Comparison of ENCODE assay signal across 20 cellular contexts in the genomic region with DNA sequence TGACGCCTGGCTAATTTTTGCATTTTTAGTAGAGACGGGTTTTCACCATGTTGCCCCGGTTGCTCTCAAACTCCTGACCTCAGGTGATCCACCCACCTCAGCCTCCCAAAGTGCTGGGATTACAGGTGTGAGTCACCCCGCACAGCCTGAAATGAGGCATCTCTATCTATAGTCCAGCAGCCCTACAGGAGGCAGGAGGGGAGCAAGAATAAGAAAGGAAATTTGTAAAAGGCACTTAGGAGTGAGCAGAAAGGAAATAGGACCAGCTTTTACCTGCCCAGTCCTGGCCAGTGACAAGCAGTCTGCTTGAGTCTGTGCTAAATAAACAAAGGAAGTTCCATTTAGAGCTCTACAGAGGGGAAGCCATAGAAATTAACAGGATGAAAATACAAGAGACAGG. TPM values are rescaled to one million over a fixed set of nuclear protein-coding genes. Genes with fewer than 3 reads are reported as not detected.
DNase-seq lines count a peak whose midpoint lies in the region; ATAC-seq and TF ChIP-seq lines count a peak whose summit lies in the region.
"Had no signal": no experiment of that assay in that cellular context is flagged by ENCODE, and none has a peak within 500 bp of the region (broad histone marks: within the 10 kb centered on the region; RNA-seq: fewer than 3 reads in every experiment).

No MANE protein-coding gene starts in this region.

- TF ChIP-seq RAD21 in HCT116 (IDR thresholded peaks at IDR 0.05; ENCODE audit: low read depth), result peak; percentile 11; the same call in 1 of the 2 replicates

- H3K79me2 ChIP-seq in HCT116 (ENCODE audit: insufficient read depth, low read length), result no peaks in the 10 kb centered on the region

- peak; percentile 19 for DNase-seq in DMS79 (lab: John Stamatoyannopoulos, UW)
- no peak for DNase-seq in HCT116 (ENCODE audit: low read depth, low spot score)
- DNase-seq in RWPE2 (ENCODE audit: low spot score), result no peak
- DNase-seq in lower lobe of right lung, result no peak
- no peak for DNase-seq in KG1 (lab: John Stamatoyannopoulos, UW)
- DNase-seq: activated CD4-positive, alpha-beta T cell treated with anti-CD3 and anti-CD28 coated beads, Interleukin-2, amount 50 U/mL, for 48 hours; activated T-cell treated with anti-CD3 and anti-CD28 coated beads for 4 hours; anterior cingulate cortex; cerebellar nuclear complex; effector CD8-positive, alpha-beta T cell; heart left ventricle; MG63; NCI-H1930; RPMI8226; stimulated activated CD4-positive, alpha-beta T cell treated with anti-CD3 and anti-CD28 coated beads, Interleukin-4, amount 100 ng/mL, for 4 hours; substantia nigra had no signal

- no peaks in the 10 kb centered on the region for H3K9me2 ChIP-seq in HCT116 (ENCODE audit: insufficient read depth)

- peaks cover 6 to 11% of the 10 kb centered on the region in 2 experiments; a peak in 3 of 4 replicates for H3K4me1 ChIP-seq in HCT116 (ENCODE audit: control insufficient read depth in 1 of 2, insufficient read depth in 2 of 2, low read length in 2 of 2)
- H3K4me1 ChIP-seq in RWPE2 (ENCODE audit: insufficient read depth, poor library complexity, severe bottlenecking), result no peaks in the 10 kb centered on the region
- H3K4me1 ChIP-seq in lower lobe of right lung, result no peaks in the 10 kb centered on the region
- H3K4me1 ChIP-seq: heart left ventricle had no signal

- no peaks in the 10 kb centered on the region for H3K9me3 ChIP-seq in HCT116 (ENCODE audit: control insufficient read depth in 1 of 2, insufficient read depth in 1 of 2, low read depth in 1 of 2, low read length in 2 of 2)
- H3K9me3 ChIP-seq in RWPE2 (ENCODE audit: severe bottlenecking), result no peaks in the 10 kb centered on the region
- no peaks in the 10 kb centered on the region for H3K9me3 ChIP-seq in lower lobe of right lung
- H3K9me3 ChIP-seq: heart left ventricle, MG63 had no signal

- CTCF ChIA-PET in HCT116 (lab: Charles Lee), result no interaction called here

- no peaks in the 10 kb centered on the region for H3K36me3 ChIP-seq in HCT116 (ENCODE audit: control insufficient read depth in 1 of 2, insufficient read depth in 2 of 2, low read length in 2 of 2)
- H3K36me3 ChIP-seq in RWPE2 (ENCODE audit: low read depth), result peaks cover 29% of the 10 kb centered on the region
- H3K36me3 ChIP-seq in lower lobe of right lung, result peaks cover 28% of the 10 kb centered on the region
- H3K36me3 ChIP-seq: MG63 had no signal

- POLR2A ChIA-PET in HCT116 (lab: Charles Lee), result interaction anchor here (1.9 kb wide), 1 partner anchor 15 kb away, joined by 6 read pairs; a partner anchor contains a TSS

- TF ChIP-seq POLR2A in HCT116 (IDR thresholded peaks at IDR 0.05; ENCODE audit: borderline replicate concordance, extremely low read depth, insufficient read depth, insufficient read length), result no peak

- no peak overlapping the region for H3K9ac ChIP-seq in HCT116 (ENCODE audit: low read length)

- H3K4me3 ChIP-seq in HCT116 (replicated peaks in 1 of 2; ENCODE audit: low read depth in 1 of 2, low read length in 2 of 2) (no peak overlapping the region), RWPE2 (ENCODE audit: severe bottlenecking) (no peak overlapping the region), lower lobe of right lung (no peak overlapping the region)
- H3K4me3 ChIP-seq: heart left ventricle, MG63, smooth muscle cell had no signal

- no peak overlapping the region for H3K4me2 ChIP-seq in HCT116 (ENCODE audit: low read length)
- H3K4me2 ChIP-seq: smooth muscle cell had no signal

- no peak overlapping the region for H2AFZ ChIP-seq in HCT116 (ENCODE audit: low read depth, low read length, poor library complexity, severe bottlenecking)

- H3K27ac ChIP-seq in HCT116 (ENCODE audit: low read depth, low read length) (no peak overlapping the region), RWPE2 (ENCODE audit: poor library complexity, severe bottlenecking) (no peak overlapping the region), lower lobe of right lung (peak overlapping the region; percentile 24)
- H3K27ac ChIP-seq: heart left ventricle, VCaP had no signal

- ATAC-seq in HCT116, result peak; percentile 57; the same call in 1 of the 2 replicates
- ATAC-seq in RWPE2 (ENCODE audit: low read depth), result peak; percentile 78
- peak; percentile 77 to 90 for ATAC-seq in lower lobe of right lung
- ATAC-seq in HG03175 (IDR thresholded peaks at IDR 0.05; ENCODE audit: unreplicated experiment), result no peak
- ATAC-seq in GM18873 (IDR thresholded peaks at IDR 0.05; ENCODE audit: low FRiP score, unreplicated experiment), result no peak
- ATAC-seq: heart left ventricle had no signal

- no peak for TF ChIP-seq CTCF in HCT116 (IDR thresholded peaks at IDR 0.05 in 2 of 3, conservative IDR thresholded peaks at IDR 0.05 in 1 of 3; ENCODE audit: borderline replicate concordance in 1 of 3, insufficient read depth in 1 of 3, low read depth in 2 of 3, low read length in 2 of 3)
- no peak for TF ChIP-seq CTCF in RWPE2 (IDR thresholded peaks at IDR 0.05; ENCODE audit: poor library complexity, severe bottlenecking)
- TF ChIP-seq CTCF in lower lobe of right lung (IDR thresholded peaks at IDR 0.05), result no peak

- intact Hi-C loops in HCT116 (cut with micrococcal nuclease) (no loop called here), lower lobe of right lung (cut with DNase I) (no loop called here)

- RAD21 ChIA-PET in HCT116 (lab: Charles Lee; ENCODE audit: low non-redundant PET in 1 of 2, low total read pairs in 2 of 2, uncharacterized antibody in 2 of 2, unreplicated experiment in 2 of 2), result no interaction called here

- no TSS peak for BruUV-seq in HCT116 (replicated peaks; lab: Mats Ljungman, UMichigan)

- H4K20me1 ChIP-seq in HCT116 (ENCODE audit: insufficient read depth), result no peaks in the 10 kb centered on the region

- H3K27me3 ChIP-seq in HCT116 (ENCODE audit: insufficient read depth, low read length) (no peaks in the 10 kb centered on the region), RWPE2 (ENCODE audit: insufficient read depth, poor library complexity, severe bottlenecking) (no peaks in the 10 kb centered on the region), lower lobe of right lung (ENCODE audit: low read depth) (no peaks in the 10 kb centered on the region)
- H3K27me3 ChIP-seq: heart left ventricle, MG63 had no signal

TF ChIP-seq in HCT116, 20 proteins besides CTCF, POLR2A, EP300 and RAD21:
- TF ChIP-seq EZH2 (IDR thresholded peaks at IDR 0.05) (no peak), CBX3 (IDR thresholded peaks at IDR 0.05; ENCODE audit: low read depth) (no peak), ELF1 (IDR thresholded peaks at IDR 0.05; ENCODE audit: borderline replicate concordance, low read depth) (no peak), ZNF274 (IDR thresholded peaks at IDR 0.05; ENCODE audit: low read depth, low read length) (no peak), YY1 (IDR thresholded peaks at IDR 0.05; ENCODE audit: extremely low read depth, insufficient replicate concordance, low read depth, low read length) (no peak), FOSL1 (IDR thresholded peaks at IDR 0.05; ENCODE audit: low read depth) (no peak)
- TF ChIP-seq, protein P1, sequence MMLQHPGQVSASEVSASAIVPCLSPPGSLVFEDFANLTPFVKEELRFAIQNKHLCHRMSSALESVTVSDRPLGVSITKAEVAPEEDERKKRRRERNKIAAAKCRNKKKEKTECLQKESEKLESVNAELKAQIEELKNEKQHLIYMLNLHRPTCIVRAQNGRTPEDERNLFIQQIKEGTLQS (IDR thresholded peaks at IDR 0.05), result no peak
- TF ChIP-seq, protein P2, sequence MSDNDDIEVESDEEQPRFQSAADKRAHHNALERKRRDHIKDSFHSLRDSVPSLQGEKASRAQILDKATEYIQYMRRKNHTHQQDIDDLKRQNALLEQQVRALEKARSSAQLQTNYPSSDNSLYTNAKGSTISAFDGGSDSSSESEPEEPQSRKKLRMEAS (IDR thresholded peaks at IDR 0.05), result no peak

RNA-seq across cellular contexts. Expression of a gene that starts 15.0 kb away (rescaled TPM):
- total RNA-seq in HCT116 (2021; ENCODE audit: unreplicated experiment), result 194 TPM
- polyA plus RNA-seq in HCT116 (2012), result 131 and 160 TPM in 2 replicates
- 159 TPM for total RNA-seq in lower lobe of right lung

Comparison
In these comparisons a context has a peak if more than half of its experiments do, and no peak if none do; other contexts are left out.
1. ATAC-seq: peak in HCT116 (single experiment), RWPE2 (single experiment) and lower lobe of right lung (2 of 2); none in HG03175 (single experiment) and GM18873 (single experiment).